Comparison of ENCODE assay signal across 1 cellular context in genomic region chr6:159715168-159715567, GRCh38.
TF ChIP-seq lines count a peak whose summit lies in the region.

No MANE protein-coding gene starts in this region.

TF ChIP-seq in K562, 482 proteins besides CTCF, POLR2A, EP300 and RAD21:
- TF ChIP-seq ETV1 (tag; conservative IDR thresholded peaks at IDR 0.05; ENCODE audit: low read depth), result 0 out of 2 replicates have a peak, but pooled peaks have one; percentile 34
- TF ChIP-seq KDM1A (IDR thresholded peaks at IDR 0.05), result no peak
